ENCODE assay signal across 23 cellular contexts in genomic region chr3:70738310-70738681, GRCh38.
DNase-seq lines count a peak whose midpoint lies in the region; ATAC-seq, FAIRE-seq and TF ChIP-seq lines count a peak whose summit lies in the region.
"Had no signal": no experiment of that assay in that cellular context is flagged by ENCODE, and none has a peak within 500 bp of the region (broad histone marks: within the 10 kb centered on the region; RNA-seq: fewer than 3 reads in every experiment).

No MANE protein-coding gene starts in this region.

- TF ChIP-seq RAD21 in H1 (IDR thresholded peaks at IDR 0.05 in 1 of 2, conservative IDR thresholded peaks at IDR 0.05 in 1 of 2; ENCODE audit: low read depth in 2 of 2, low read length in 2 of 2): no peak

- H3K9me3 ChIP-seq in H1 (ENCODE audit: insufficient read depth in 2 of 2, low read depth in 1 of 2, low read length in 1 of 2): no peaks in the 10 kb centered on the region
- no peaks in the 10 kb centered on the region for H3K9me3 ChIP-seq in effector memory CD4-positive, alpha-beta T cell (ENCODE audit: control insufficient read depth, low read length)
- H3K9me3 ChIP-seq: esophagus squamous epithelium, spleen, stomach had no signal

- no peak overlapping the region for H4K91ac ChIP-seq in H1 (replicated peaks; ENCODE audit: insufficient read length, low read length)

- no peak overlapping the region for H3K14ac ChIP-seq in H1 (ENCODE audit: insufficient read length)

- no peak overlapping the region for H4K8ac ChIP-seq in H1 (ENCODE audit: extremely low read depth, insufficient read depth, low read length)

- peak overlapping the region; percentile 84 for H3K27ac Mint-ChIP-seq in progenitor cell of endocrine pancreas
- H3K27ac Mint-ChIP-seq in chondrocyte (ENCODE audit: unreplicated experiment): no peak overlapping the region
- H3K27ac Mint-ChIP-seq: activated CD4-positive, alpha-beta T cell treated with anti-CD3 and anti-CD28 coated beads, Interleukin-2, amount 10 ng/mL, durations not matched to agents 24 days and 14 days; activated naive CD8-positive, alpha-beta T cell treated with anti-CD3 and anti-CD28 coated beads, Interleukin-2, amount 10 ng/mL, durations not matched to agents 7 days and 5 days; B cell had no signal

- no peak overlapping the region for H2AK5ac ChIP-seq in H1 (ENCODE audit: low read depth, low read length)

- no peak overlapping the region for H2BK15ac ChIP-seq in H1 (ENCODE audit: low read length)

- ATAC-seq in Right ventricle myocardium superior (ENCODE audit: poor library complexity): no peak
- ATAC-seq: naive thymus-derived CD4-positive, alpha-beta T cell had no signal

- 88% methylated on average over 4 of the region's 4 CpGs; no CpG with 5 or more reads in 1 of the 2 experiments for WGBS in H1 (ENCODE audit: extremely low coverage in 1 of 2, insufficient coverage in 1 of 2, insufficient read length in 1 of 2, insufficient replicate concordance in 2 of 2, low coverage in 1 of 2, low lambda C conversion rate in 2 of 2, missing lambda C conversion rate in 1 of 2), 2 experiments

- H3K56ac ChIP-seq in H1 (replicated peaks; ENCODE audit: insufficient read length, low read depth, low read length): no peak overlapping the region

- no peaks in the 10 kb centered on the region for H3K23me2 ChIP-seq in H1 (ENCODE audit: low read depth, low read length)

- no peaks in the 10 kb centered on the region for H3K79me2 ChIP-seq in H1 (ENCODE audit: control insufficient read depth in 1 of 2, insufficient read depth in 2 of 2, low read length in 2 of 2)

- H3K9me3 Mint-ChIP-seq in progenitor cell of endocrine pancreas (ENCODE audit: low read depth) (no peaks in the 10 kb centered on the region), chondrocyte (ENCODE audit: low read depth) (no peaks in the 10 kb centered on the region)
- H3K9me3 Mint-ChIP-seq: activated CD4-positive, alpha-beta T cell treated with anti-CD3 and anti-CD28 coated beads, Interleukin-2, amount 10 ng/mL, durations not matched to agents 24 days and 14 days; activated naive CD8-positive, alpha-beta T cell treated with anti-CD3 and anti-CD28 coated beads, Interleukin-2, amount 10 ng/mL, durations not matched to agents 7 days and 5 days had no signal

- no peak overlapping the region for H3K4me3 ChIP-seq in H1 (ENCODE audit: extremely low read depth in 1 of 4, insufficient read depth in 2 of 4, low read depth in 3 of 4, low read length in 4 of 4)
- H3K4me3 ChIP-seq in effector memory CD4-positive, alpha-beta T cell (ENCODE audit: insufficient read depth, low read depth, low read length, poor library complexity, severe bottlenecking): no peak overlapping the region
- H3K4me3 ChIP-seq: esophagus squamous epithelium, GM23248, spleen, stomach had no signal

- H2AFZ ChIP-seq in H1 (ENCODE audit: low read length): 0 out of 2 replicates have a peak overlapping the region, but pooled peaks have one; percentile 26
- H2AFZ ChIP-seq: GM23248 had no signal

- no peak for TF ChIP-seq CTCF in H1 (IDR thresholded peaks at IDR 0.05; ENCODE audit: control extremely low read depth in 1 of 3, insufficient read depth in 1 of 3, low read depth in 1 of 3, low read length in 3 of 3)
- TF ChIP-seq CTCF in progenitor cell of endocrine pancreas (IDR thresholded peaks at IDR 0.05; ENCODE audit: unreplicated experiment): no peak
- no peak for TF ChIP-seq CTCF in chondrocyte (IDR thresholded peaks at IDR 0.05)

- no peak overlapping the region for H3K4me2 ChIP-seq in H1 (ENCODE audit: insufficient read depth in 1 of 2, low read depth in 2 of 2, low read length in 2 of 2)

- H3K36me3 ChIP-seq in H1 (ENCODE audit: control insufficient read depth in 2 of 4, insufficient read depth in 4 of 4, low read length in 3 of 4): no peaks in the 10 kb centered on the region
- H3K36me3 ChIP-seq in effector memory CD4-positive, alpha-beta T cell (ENCODE audit: control insufficient read depth, insufficient read depth, low read length): no peaks in the 10 kb centered on the region
- H3K36me3 ChIP-seq: esophagus squamous epithelium, spleen, stomach had no signal

- CTCF ChIA-PET in H1 (lab: Charles Lee; ENCODE audit: partially characterized antibody): no interaction called here

- TF ChIP-seq POLR2A in H1 (IDR thresholded peaks at IDR 0.05; ENCODE audit: control extremely low read depth in 1 of 2, low read depth in 2 of 2, low read length in 2 of 2): no peak

- no peak overlapping the region for H2BK12ac ChIP-seq in H1 (ENCODE audit: low read depth, low read length)

- H2BK20ac ChIP-seq in H1 (ENCODE audit: low read length): no peak overlapping the region

- peaks cover 21% of the 10 kb centered on the region for H3K4me1 Mint-ChIP-seq in progenitor cell of endocrine pancreas (ENCODE audit: low read depth)
- peaks cover 54% of the 10 kb centered on the region for H3K4me1 Mint-ChIP-seq in chondrocyte (ENCODE audit: low read depth)
- H3K4me1 Mint-ChIP-seq: activated CD4-positive, alpha-beta T cell treated with anti-CD3 and anti-CD28 coated beads, Interleukin-2, amount 10 ng/mL, durations not matched to agents 24 days and 14 days; activated naive CD8-positive, alpha-beta T cell treated with anti-CD3 and anti-CD28 coated beads, Interleukin-2, amount 10 ng/mL, durations not matched to agents 7 days and 5 days had no signal

- H3K36me3 Mint-ChIP-seq in progenitor cell of endocrine pancreas (ENCODE audit: insufficient read depth) (no peaks in the 10 kb centered on the region), chondrocyte (ENCODE audit: low read depth) (no peaks in the 10 kb centered on the region)
- H3K36me3 Mint-ChIP-seq: activated naive CD8-positive, alpha-beta T cell treated with anti-CD3 and anti-CD28 coated beads, Interleukin-2, amount 10 ng/mL, durations not matched to agents 7 days and 5 days; naive thymus-derived CD4-positive, alpha-beta T cell had no signal

- no peak overlapping the region for H3K27ac ChIP-seq in H1 (ENCODE audit: low read depth, low read length)
- H3K27ac ChIP-seq in effector memory CD4-positive, alpha-beta T cell (ENCODE audit: insufficient read depth, low read length, poor library complexity, severe bottlenecking): no peak overlapping the region
- H3K27ac ChIP-seq: esophagus squamous epithelium, GM23248, spleen, stomach had no signal

- DNase-seq in NCI-H146 (lab: John Stamatoyannopoulos, UW): peak; percentile 27
- no peak for DNase-seq in NCI-H146 treated with DMSO at 0.1 percent for 48 hours (lab: John Stamatoyannopoulos, UW; ENCODE audit: unreplicated experiment)
- DNase-seq in OCI-M1 (lab: John Stamatoyannopoulos, UW): peak; percentile 34
- DNase-seq in H1 (ENCODE audit: low read depth in 1 of 2, low spot score in 2 of 2): no peak
- DNase-seq in progenitor cell of endocrine pancreas (ENCODE audit: low spot score, unreplicated experiment): no peak
- no peak for DNase-seq in Right ventricle myocardium superior
- no peak for DNase-seq in effector memory CD4-positive, alpha-beta T cell
- no peak for DNase-seq in chondrocyte (ENCODE audit: low spot score)
- DNase-seq: activated CD4-positive, alpha-beta T cell treated with anti-CD3 and anti-CD28 coated beads, Interleukin-2, amount 10 ng/mL, durations not matched to agents 24 days and 14 days; activated naive CD8-positive, alpha-beta T cell treated with anti-CD3 and anti-CD28 coated beads, Interleukin-2, amount 10 ng/mL, durations not matched to agents 7 days and 5 days; effector CD8-positive, alpha-beta T cell; esophagus squamous epithelium; GM23248; mesendoderm; naive thymus-derived CD4-positive, alpha-beta T cell; NCI-H1105; NCI-H524 treated with DMSO at 0.1 percent for 48 hours; occipital lobe; retina; spleen; stomach had no signal

- no peak for FAIRE-seq in H1 (lab: Jason Lieb, UNC)
- FAIRE-seq: A204.1 had no signal

- no peak overlapping the region for H3K9ac ChIP-seq in H1 (replicated peaks in 1 of 4; ENCODE audit: extremely low read depth in 1 of 4, low read depth in 3 of 4, low read length in 3 of 4)
- H3K9ac ChIP-seq: GM23248 had no signal

- H3K27me3 Mint-ChIP-seq in progenitor cell of endocrine pancreas: no peaks in the 10 kb centered on the region
- no peaks in the 10 kb centered on the region for H3K27me3 Mint-ChIP-seq in chondrocyte (ENCODE audit: low read depth)
- H3K27me3 Mint-ChIP-seq: activated naive CD8-positive, alpha-beta T cell treated with anti-CD3 and anti-CD28 coated beads, Interleukin-2, amount 10 ng/mL, durations not matched to agents 7 days and 5 days had no signal

- no peaks in the 10 kb centered on the region for H3K79me1 ChIP-seq in H1 (ENCODE audit: low read depth, low read length)

- TF ChIP-seq EP300 in H1 (IDR thresholded peaks at IDR 0.05; ENCODE audit: borderline replicate concordance in 1 of 2, low read depth in 2 of 2, low read length in 2 of 2): no peak

- H3K4me3 Mint-ChIP-seq in progenitor cell of endocrine pancreas (ENCODE audit: low read depth): no peak overlapping the region
- H3K4me3 Mint-ChIP-seq in chondrocyte (ENCODE audit: unreplicated experiment): no peak overlapping the region
- H3K4me3 Mint-ChIP-seq: activated CD4-positive, alpha-beta T cell treated with anti-CD3 and anti-CD28 coated beads, Interleukin-2, amount 10 ng/mL, durations not matched to agents 24 days and 14 days; activated naive CD8-positive, alpha-beta T cell treated with anti-CD3 and anti-CD28 coated beads, Interleukin-2, amount 10 ng/mL, durations not matched to agents 7 days and 5 days; B cell; naive thymus-derived CD4-positive, alpha-beta T cell had no signal

- intact Hi-C loops in Right ventricle myocardium superior (cut with DNase I): no loop called here

- peaks cover 0 to 2% (median 0%) of the 10 kb centered on the region in 4 experiments; a peak in 1 of 7 replicates for H3K4me1 ChIP-seq in H1 (replicated peaks in 1 of 4; ENCODE audit: control insufficient read depth in 3 of 4, insufficient read depth in 4 of 4, low read length in 3 of 4)
- no peaks in the 10 kb centered on the region for H3K4me1 ChIP-seq in effector memory CD4-positive, alpha-beta T cell (ENCODE audit: control insufficient read depth, insufficient read depth, low read length, poor library complexity, severe bottlenecking)
- H3K4me1 ChIP-seq: esophagus squamous epithelium, spleen, stomach had no signal

- H3K23ac ChIP-seq in H1 (ENCODE audit: insufficient read length): no peak overlapping the region

- no peak overlapping the region for H2BK120ac ChIP-seq in H1 (replicated peaks; ENCODE audit: low read depth, low read length)

- POLR2A ChIA-PET in H1 (lab: Charles Lee; ENCODE audit: partially characterized antibody): no interaction called here

- no peaks in the 10 kb centered on the region for H3K27me3 ChIP-seq in H1 (replicated peaks in 1 of 4; ENCODE audit: control insufficient read depth in 3 of 4, extremely low read depth in 1 of 4, insufficient read depth in 3 of 4, low read length in 3 of 4)
- H3K27me3 ChIP-seq in effector memory CD4-positive, alpha-beta T cell (replicated peaks; ENCODE audit: control insufficient read depth, insufficient read depth, low read length, poor library complexity, severe bottlenecking): no peaks in the 10 kb centered on the region
- H3K27me3 ChIP-seq: esophagus squamous epithelium, spleen, stomach had no signal

- no peaks in the 10 kb centered on the region for H4K20me1 ChIP-seq in H1 (replicated peaks in 1 of 2; ENCODE audit: control insufficient read depth in 1 of 2, insufficient read depth in 2 of 2, low read length in 2 of 2)

- H3K18ac ChIP-seq in H1 (ENCODE audit: extremely low read depth, low read length): no peak overlapping the region

- H2BK5ac ChIP-seq in H1 (ENCODE audit: low read depth, low read length): no peak overlapping the region

- H4K5ac ChIP-seq in H1 (ENCODE audit: insufficient read length, low read depth, low read length): no peak overlapping the region

- no peak overlapping the region for H3K4ac ChIP-seq in H1 (replicated peaks; ENCODE audit: insufficient read length, low read depth, low read length)

Comparison
In these comparisons a context has a peak if more than half of its experiments do, and no peak if none do; other contexts are left out.
1. DNase-seq: peak in NCI-H146 (single experiment) and OCI-M1 (single experiment); none in NCI-H146 treated with DMSO at 0.1 percent for 48 hours (single experiment), H1 (0 of 2), progenitor cell of endocrine pancreas (single experiment), Right ventricle myocardium superior (single experiment), effector memory CD4-positive, alpha-beta T cell (0 of 3) and chondrocyte (single experiment).